In the genomic region with DNA sequence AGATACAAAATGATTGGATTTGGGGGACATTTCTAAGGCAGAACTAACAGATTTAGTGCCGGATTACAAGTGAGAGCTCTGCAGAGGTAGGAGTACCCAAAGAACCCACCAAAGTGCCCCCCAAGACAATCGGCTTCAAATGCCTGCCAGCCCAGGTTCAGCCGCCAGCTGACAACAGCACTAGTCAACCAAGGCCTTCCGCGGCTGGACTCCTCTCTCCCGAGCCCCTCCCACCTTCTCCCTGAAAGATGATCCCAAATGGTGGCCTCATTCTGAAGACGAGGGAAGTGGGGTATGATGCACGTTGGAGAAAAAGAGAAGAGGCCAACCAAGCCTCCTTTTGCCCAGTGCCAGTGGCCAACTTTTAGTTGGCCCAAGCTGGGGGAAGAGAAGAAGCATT, we compare ENCODE assay signal across 20 cellular contexts.
DNase-seq lines count a peak whose midpoint lies in the region; ATAC-seq and TF ChIP-seq lines count a peak whose summit lies in the region.
"Had no signal": no experiment of that assay in that cellular context is flagged by ENCODE, and none has a peak within 500 bp of the region (broad histone marks: within the 10 kb centered on the region; RNA-seq: fewer than 3 reads in every experiment).

No MANE protein-coding gene starts in this region.

- H3K27ac Mint-ChIP-seq in T-helper 2 cell treated with Interferon-gamma antibody and Interleukin-4, amounts not matched to agents 5 μg/mL and 100 μg/mL, for 36 hours = peak overlapping the region; percentile 65
- H3K27ac Mint-ChIP-seq in T-helper 17 cell = no peak overlapping the region

- peaks cover 4% of the 10 kb centered on the region for H3K4me1 ChIP-seq in parathyroid adenoma

- no peaks in the 10 kb centered on the region for H3K27me3 ChIP-seq in parathyroid adenoma (ENCODE audit: control insufficient read depth, insufficient read depth, low read length)
- H3K27me3 ChIP-seq: BE2C had no signal

- peak overlapping the region; percentile 72 for H2AFZ ChIP-seq in parathyroid adenoma

- H3K9me3 ChIP-seq in T-helper 17 cell (ENCODE audit: control insufficient read depth, low read length, poor library complexity, severe bottlenecking) (no peaks in the 10 kb centered on the region), parathyroid adenoma (ENCODE audit: control insufficient read depth, low read length) (no peaks in the 10 kb centered on the region)
- H3K9me3 ChIP-seq: BE2C had no signal

- H3K4me3 Mint-ChIP-seq in T-helper 2 cell treated with Interferon-gamma antibody and Interleukin-4, amounts not matched to agents 5 μg/mL and 100 μg/mL, for 36 hours = peak overlapping the region; percentile 40
- H3K4me3 Mint-ChIP-seq in T-helper 17 cell = peak overlapping the region; percentile 64

- H3K4me2 ChIP-seq in parathyroid adenoma (ENCODE audit: low read length) = no peak overlapping the region

- peaks cover 4% of the 10 kb centered on the region for H3K36me3 Mint-ChIP-seq in T-helper 2 cell treated with Interferon-gamma antibody and Interleukin-4, amounts not matched to agents 5 μg/mL and 100 μg/mL, for 36 hours (ENCODE audit: low read depth)
- no peaks in the 10 kb centered on the region for H3K36me3 Mint-ChIP-seq in T-helper 17 cell (ENCODE audit: low read depth)
- H3K36me3 Mint-ChIP-seq: CD4-positive, alpha-beta memory T cell had no signal

- H3K4me3 ChIP-seq in parathyroid adenoma (ENCODE audit: low read depth, low read length) = no peak overlapping the region

- no peak for TF ChIP-seq CTCF in parathyroid adenoma (IDR thresholded peaks at IDR 0.05)

- DNase-seq in T-helper 2 cell treated with Interferon-gamma antibody and Interleukin-4, amounts not matched to agents 5 μg/mL and 100 μg/mL, for 36 hours (ENCODE audit: low spot score) = no peak
- DNase-seq in T-helper 2 cell (no peak), T-helper 17 cell (no peak), iPS-NIHi7 (ENCODE audit: extremely low spot score) (peak; percentile 27), mucosa of gallbladder (ENCODE audit: low spot score) (no peak), activated T-cell treated with anti-CD3 and anti-CD28 coated beads for 4 hours (no peak)
- DNase-seq: 8988T, BE2C, Calu3, DMS79 treated with DMSO at 0.1 percent for 48 hours, KG1, NCI-H1092, NCI-H2107, NCI-H345, NCI-H526 treated with DMSO at 0.1 percent for 48 hours, Right ventricle myocardium superior had no signal

- H3K36me3 ChIP-seq in parathyroid adenoma (ENCODE audit: control insufficient read depth, insufficient read depth, low read length) = no peaks in the 10 kb centered on the region
- H3K36me3 ChIP-seq: BE2C had no signal

- H3K79me2 ChIP-seq in parathyroid adenoma = no peaks in the 10 kb centered on the region

- peaks cover 37% of the 10 kb centered on the region for H3K4me1 Mint-ChIP-seq in T-helper 2 cell treated with Interferon-gamma antibody and Interleukin-4, amounts not matched to agents 5 μg/mL and 100 μg/mL, for 36 hours (ENCODE audit: low read depth)
- peaks cover 13% of the 10 kb centered on the region for H3K4me1 Mint-ChIP-seq in T-helper 17 cell

- peaks cover 17% of the 10 kb centered on the region for H3K9me3 Mint-ChIP-seq in T-helper 2 cell treated with Interferon-gamma antibody and Interleukin-4, amounts not matched to agents 5 μg/mL and 100 μg/mL, for 36 hours

- ATAC-seq in T-helper 17 cell (no peak), HG02763 (IDR thresholded peaks at IDR 0.05; ENCODE audit: unreplicated experiment) (no peak)
- ATAC-seq: HepG2 had no signal

- H3K9ac ChIP-seq in parathyroid adenoma = no peak overlapping the region

- H3K27ac ChIP-seq in parathyroid adenoma = no peak overlapping the region

- H3K27me3 Mint-ChIP-seq in T-helper 2 cell treated with Interferon-gamma antibody and Interleukin-4, amounts not matched to agents 5 μg/mL and 100 μg/mL, for 36 hours (ENCODE audit: low read depth) = no peaks in the 10 kb centered on the region
- no peaks in the 10 kb centered on the region for H3K27me3 Mint-ChIP-seq in T-helper 17 cell
- H3K27me3 Mint-ChIP-seq: CD4-positive, alpha-beta memory T cell had no signal
